In the genomic region with DNA sequence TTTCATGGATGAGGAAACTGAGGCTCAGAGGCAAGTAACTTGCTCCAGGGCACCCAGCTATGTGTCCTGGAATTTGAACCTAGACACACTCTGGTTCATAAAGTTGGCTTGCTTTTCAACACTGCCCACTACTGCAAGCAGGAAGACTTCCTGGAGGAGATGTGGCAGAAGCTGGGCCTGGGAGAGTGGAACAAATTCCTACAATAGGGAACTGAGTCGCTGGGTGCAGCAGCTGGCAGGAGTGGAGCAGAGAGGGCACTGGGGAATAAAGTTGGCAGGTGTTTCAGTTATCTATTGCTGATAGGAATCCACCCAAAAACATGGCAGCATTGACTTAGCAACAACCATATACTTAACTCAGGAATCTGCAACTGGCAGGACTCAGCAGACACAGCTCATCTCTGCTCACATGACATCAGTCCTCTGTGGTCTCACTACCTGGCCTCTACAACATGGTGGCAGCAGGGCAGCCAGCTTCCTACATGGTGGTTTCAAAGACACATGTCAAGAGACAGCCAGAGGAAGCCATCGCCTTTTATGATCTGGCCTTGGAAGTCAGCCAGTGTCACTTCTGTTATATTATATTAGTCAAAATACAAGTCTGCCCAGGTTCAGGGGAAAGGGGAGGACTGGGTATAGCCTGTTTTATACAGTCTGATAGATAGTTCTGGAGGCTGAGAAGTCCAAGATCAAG, we compare ENCODE assay signal across 1 cellular context.
TF ChIP-seq lines count a peak whose summit lies in the region.

No MANE protein-coding gene starts in this region.

TF ChIP-seq in GM12878, 131 proteins besides CTCF, POLR2A, EP300 and RAD21:
- TF ChIP-seq RFX5 (IDR thresholded peaks at IDR 0.05; ENCODE audit: low read depth, low read length) (no peak), BHLHE40 (IDR thresholded peaks at IDR 0.05; ENCODE audit: borderline replicate concordance in 1 of 2, low read depth in 2 of 2, low read length in 1 of 2) (peak in 1 of 2 experiments; percentile 41; a peak in 1 of 4 replicates), KAT2A (conservative IDR thresholded peaks at IDR 0.05; ENCODE audit: control insufficient read depth, low read depth, low read length) (no peak), RUNX3 (IDR thresholded peaks at IDR 0.05; ENCODE audit: low read length) (0 out of 2 replicates have a peak, but pooled peaks have one; percentile 20), ZNF687 (IDR thresholded peaks at IDR 0.05) (peak; percentile 13; the same call in 1 of the 2 replicates), ATF2 (IDR thresholded peaks at IDR 0.05; ENCODE audit: low read length) (no peak), CHD4 (IDR thresholded peaks at IDR 0.05) (no peak), YY1 (IDR thresholded peaks at IDR 0.05; ENCODE audit: low read depth, low read length) (peak; percentile 50; the same call in 1 of the 2 replicates)
- TF ChIP-seq, protein P1, sequence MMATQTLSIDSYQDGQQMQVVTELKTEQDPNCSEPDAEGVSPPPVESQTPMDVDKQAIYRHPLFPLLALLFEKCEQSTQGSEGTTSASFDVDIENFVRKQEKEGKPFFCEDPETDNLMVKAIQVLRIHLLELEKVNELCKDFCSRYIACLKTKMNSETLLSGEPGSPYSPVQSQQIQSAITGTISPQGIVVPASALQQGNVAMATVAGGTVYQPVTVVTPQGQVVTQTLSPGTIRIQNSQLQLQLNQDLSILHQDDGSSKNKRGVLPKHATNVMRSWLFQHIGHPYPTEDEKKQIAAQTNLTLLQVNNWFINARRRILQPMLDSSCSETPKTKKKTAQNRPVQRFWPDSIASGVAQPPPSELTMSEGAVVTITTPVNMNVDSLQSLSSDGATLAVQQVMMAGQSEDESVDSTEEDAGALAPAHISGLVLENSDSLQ (IDR thresholded peaks at IDR 0.05): peak; percentile 44; the same call in 1 of the 2 replicates
